2 cellular contexts compared by ENCODE assay signal in the genomic region with DNA sequence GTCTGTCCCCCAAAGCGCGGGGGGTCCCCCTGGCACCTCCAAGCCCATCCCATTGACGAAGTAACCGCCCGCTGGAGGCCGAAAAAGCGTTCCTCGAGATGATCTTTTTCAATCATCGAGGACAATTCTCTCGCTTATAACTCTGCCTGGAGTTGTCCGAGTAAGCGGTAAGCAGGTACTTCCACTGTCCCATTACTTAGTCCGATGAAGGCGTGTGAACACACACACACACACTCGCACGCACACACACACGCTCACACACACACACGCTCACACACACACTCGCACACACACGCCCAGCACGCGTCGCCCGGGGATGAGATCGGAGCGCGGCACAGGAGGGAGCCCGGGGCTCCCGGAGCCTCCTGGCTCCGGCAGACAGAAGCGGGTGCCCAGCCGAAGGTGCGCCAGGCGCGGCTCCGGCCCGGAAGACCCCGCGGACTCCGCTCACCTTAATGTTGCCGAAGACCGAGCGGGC.
A peak's percentile ranks its signal among the peaks of the same experiment; 100 is the strongest.
TF ChIP-seq lines count a peak whose summit lies in the region.

No MANE protein-coding gene starts in this region.

TF ChIP-seq in GM23338, 12 proteins besides CTCF, POLR2A, EP300 and RAD21 (continued from another document):
- TF ChIP-seq EZH2 (IDR thresholded peaks at IDR 0.05; ENCODE audit: low read depth, unreplicated experiment) = peak; percentile 55

TF ChIP-seq in SK-N-SH treated with all-trans-retinoic acid at 6 μM for 48 hours, 23 proteins besides CTCF, POLR2A, EP300 and RAD21 (continued from another document):
- TF ChIP-seq, protein P1, sequence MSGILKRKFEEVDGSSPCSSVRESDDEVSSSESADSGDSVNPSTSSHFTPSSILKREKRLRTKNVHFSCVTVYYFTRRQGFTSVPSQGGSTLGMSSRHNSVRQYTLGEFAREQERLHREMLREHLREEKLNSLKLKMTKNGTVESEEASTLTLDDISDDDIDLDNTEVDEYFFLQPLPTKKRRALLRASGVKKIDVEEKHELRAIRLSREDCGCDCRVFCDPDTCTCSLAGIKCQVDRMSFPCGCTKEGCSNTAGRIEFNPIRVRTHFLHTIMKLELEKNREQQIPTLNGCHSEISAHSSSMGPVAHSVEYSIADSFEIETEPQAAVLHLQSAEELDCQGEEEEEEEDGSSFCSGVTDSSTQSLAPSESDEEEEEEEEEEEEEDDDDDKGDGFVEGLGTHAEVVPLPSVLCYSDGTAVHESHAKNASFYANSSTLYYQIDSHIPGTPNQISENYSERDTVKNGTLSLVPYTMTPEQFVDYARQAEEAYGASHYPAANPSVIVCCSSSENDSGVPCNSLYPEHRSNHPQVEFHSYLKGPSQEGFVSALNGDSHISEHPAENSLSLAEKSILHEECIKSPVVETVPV (CRISPR knock-in tag; IDR thresholded peaks at IDR 0.05) = no peak
- no peak for TF ChIP-seq SNAI2 (CRISPR knock-in tag; IDR thresholded peaks at IDR 0.05)
- no peak for TF ChIP-seq ZFP30 (CRISPR knock-in tag; IDR thresholded peaks at IDR 0.05)
- TF ChIP-seq TCF4 (CRISPR knock-in tag; IDR thresholded peaks at IDR 0.05; ENCODE audit: borderline replicate concordance) = no peak
- no peak for TF ChIP-seq ZNF8 (CRISPR knock-in tag; IDR thresholded peaks at IDR 0.05)
- TF ChIP-seq RARB (CRISPR knock-in tag; IDR thresholded peaks at IDR 0.05) = no peak
